Comparison of ENCODE assay signal across 1 cellular context in the genomic region with DNA sequence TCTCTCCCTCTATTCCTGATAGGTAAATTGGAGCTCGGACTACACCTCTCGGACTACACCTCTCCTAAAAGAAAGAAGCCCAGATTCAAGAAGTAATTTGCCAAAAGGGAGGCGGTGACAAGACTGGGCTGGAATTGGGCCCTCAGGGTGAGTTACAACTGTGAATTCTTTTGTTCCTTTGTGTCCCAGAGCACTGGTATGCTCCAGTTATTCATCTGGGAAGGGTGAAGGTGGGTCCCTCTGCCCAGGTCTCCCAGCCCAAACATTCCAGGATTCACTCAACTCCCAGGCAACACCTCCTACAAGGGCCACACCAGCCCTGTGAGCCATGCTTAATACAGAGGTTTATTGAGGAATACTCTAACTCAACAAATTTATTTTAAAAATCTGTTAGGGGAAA.
TF ChIP-seq lines count a peak whose summit lies in the region.

No MANE protein-coding gene starts in this region.

TF ChIP-seq in GM23338, 12 proteins besides CTCF, POLR2A, EP300 and RAD21 (continued from another document):
- TF ChIP-seq, protein P1, sequence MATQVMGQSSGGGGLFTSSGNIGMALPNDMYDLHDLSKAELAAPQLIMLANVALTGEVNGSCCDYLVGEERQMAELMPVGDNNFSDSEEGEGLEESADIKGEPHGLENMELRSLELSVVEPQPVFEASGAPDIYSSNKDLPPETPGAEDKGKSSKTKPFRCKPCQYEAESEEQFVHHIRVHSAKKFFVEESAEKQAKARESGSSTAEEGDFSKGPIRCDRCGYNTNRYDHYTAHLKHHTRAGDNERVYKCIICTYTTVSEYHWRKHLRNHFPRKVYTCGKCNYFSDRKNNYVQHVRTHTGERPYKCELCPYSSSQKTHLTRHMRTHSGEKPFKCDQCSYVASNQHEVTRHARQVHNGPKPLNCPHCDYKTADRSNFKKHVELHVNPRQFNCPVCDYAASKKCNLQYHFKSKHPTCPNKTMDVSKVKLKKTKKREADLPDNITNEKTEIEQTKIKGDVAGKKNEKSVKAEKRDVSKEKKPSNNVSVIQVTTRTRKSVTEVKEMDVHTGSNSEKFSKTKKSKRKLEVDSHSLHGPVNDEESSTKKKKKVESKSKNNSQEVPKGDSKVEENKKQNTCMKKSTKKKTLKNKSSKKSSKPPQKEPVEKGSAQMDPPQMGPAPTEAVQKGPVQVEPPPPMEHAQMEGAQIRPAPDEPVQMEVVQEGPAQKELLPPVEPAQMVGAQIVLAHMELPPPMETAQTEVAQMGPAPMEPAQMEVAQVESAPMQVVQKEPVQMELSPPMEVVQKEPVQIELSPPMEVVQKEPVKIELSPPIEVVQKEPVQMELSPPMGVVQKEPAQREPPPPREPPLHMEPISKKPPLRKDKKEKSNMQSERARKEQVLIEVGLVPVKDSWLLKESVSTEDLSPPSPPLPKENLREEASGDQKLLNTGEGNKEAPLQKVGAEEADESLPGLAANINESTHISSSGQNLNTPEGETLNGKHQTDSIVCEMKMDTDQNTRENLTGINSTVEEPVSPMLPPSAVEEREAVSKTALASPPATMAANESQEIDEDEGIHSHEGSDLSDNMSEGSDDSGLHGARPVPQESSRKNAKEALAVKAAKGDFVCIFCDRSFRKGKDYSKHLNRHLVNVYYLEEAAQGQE (IDR thresholded peaks at IDR 0.05; ENCODE audit: unreplicated experiment), result no peak
- no peak for TF ChIP-seq EZH2 (IDR thresholded peaks at IDR 0.05; ENCODE audit: low read depth, unreplicated experiment)
- TF ChIP-seq, protein P2, sequence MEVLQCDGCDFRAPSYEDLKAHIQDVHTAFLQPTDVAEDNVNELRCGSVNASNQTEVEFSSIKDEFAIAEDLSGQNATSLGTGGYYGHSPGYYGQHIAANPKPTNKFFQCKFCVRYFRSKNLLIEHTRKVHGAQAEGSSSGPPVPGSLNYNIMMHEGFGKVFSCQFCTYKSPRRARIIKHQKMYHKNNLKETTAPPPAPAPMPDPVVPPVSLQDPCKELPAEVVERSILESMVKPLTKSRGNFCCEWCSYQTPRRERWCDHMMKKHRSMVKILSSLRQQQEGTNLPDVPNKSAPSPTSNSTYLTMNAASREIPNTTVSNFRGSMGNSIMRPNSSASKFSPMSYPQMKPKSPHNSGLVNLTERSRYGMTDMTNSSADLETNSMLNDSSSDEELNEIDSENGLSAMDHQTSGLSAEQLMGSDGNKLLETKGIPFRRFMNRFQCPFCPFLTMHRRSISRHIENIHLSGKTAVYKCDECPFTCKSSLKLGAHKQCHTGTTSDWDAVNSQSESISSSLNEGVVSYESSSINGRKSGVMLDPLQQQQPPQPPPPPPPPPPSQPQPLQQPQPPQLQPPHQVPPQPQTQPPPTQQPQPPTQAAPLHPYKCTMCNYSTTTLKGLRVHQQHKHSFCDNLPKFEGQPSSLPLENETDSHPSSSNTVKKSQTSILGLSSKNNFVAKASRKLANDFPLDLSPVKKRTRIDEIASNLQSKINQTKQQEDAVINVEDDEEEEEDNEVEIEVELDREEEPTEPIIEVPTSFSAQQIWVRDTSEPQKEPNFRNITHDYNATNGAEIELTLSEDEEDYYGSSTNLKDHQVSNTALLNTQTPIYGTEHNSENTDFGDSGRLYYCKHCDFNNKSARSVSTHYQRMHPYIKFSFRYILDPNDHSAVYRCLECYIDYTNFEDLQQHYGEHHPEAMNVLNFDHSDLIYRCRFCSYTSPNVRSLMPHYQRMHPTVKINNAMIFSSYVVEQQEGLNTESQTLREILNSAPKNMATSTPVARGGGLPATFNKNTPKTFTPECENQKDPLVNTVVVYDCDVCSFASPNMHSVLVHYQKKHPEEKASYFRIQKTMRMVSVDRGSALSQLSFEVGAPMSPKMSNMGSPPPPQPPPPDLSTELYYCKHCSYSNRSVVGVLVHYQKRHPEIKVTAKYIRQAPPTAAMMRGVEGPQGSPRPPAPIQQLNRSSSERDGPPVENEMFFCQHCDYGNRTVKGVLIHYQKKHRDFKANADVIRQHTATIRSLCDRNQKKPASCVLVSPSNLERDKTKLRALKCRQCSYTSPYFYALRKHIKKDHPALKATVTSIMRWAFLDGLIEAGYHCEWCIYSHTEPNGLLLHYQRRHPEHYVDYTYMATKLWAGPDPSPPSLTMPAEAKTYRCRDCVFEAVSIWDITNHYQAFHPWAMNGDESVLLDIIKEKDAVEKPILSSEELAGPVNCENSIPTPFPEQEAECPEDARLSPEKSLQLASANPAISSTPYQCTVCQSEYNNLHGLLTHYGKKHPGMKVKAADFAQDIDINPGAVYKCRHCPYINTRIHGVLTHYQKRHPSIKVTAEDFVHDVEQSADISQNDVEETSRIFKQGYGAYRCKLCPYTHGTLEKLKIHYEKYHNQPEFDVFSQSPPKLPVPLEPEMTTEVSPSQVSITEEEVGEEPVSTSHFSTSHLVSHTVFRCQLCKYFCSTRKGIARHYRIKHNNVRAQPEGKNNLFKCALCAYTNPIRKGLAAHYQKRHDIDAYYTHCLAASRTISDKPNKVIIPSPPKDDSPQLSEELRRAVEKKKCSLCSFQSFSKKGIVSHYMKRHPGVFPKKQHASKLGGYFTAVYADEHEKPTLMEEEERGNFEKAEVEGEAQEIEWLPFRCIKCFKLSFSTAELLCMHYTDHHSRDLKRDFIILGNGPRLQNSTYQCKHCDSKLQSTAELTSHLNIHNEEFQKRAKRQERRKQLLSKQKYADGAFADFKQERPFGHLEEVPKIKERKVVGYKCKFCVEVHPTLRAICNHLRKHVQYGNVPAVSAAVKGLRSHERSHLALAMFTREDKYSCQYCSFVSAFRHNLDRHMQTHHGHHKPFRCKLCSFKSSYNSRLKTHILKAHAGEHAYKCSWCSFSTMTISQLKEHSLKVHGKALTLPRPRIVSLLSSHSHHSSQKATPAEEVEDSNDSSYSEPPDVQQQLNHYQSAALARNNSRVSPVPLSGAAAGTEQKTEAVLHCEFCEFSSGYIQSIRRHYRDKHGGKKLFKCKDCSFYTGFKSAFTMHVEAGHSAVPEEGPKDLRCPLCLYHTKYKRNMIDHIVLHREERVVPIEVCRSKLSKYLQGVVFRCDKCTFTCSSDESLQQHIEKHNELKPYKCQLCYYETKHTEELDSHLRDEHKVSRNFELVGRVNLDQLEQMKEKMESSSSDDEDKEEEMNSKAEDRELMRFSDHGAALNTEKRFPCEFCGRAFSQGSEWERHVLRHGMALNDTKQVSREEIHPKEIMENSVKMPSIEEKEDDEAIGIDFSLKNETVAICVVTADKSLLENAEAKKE (CRISPR knock-in tag; IDR thresholded peaks at IDR 0.05), result 0 out of 2 replicates have a peak, but pooled peaks have one; percentile 12
